1 cellular context compared by ENCODE assay signal in genomic region chr20:50003253-50003656, GRCh38.
TF ChIP-seq lines count a peak whose summit lies in the region.

No MANE protein-coding gene starts in this region.

TF ChIP-seq in K562, 482 proteins besides CTCF, POLR2A, EP300 and RAD21 (continued from another document and continues in another):
- TF ChIP-seq NCOA2 (IDR thresholded peaks at IDR 0.05; ENCODE audit: partially characterized antibody in 2 of 2) (no peak), ARID3B (CRISPR knock-in tag; IDR thresholded peaks at IDR 0.05; ENCODE audit: borderline replicate concordance) (no peak), TCF3 (CRISPR knock-in tag; IDR thresholded peaks at IDR 0.05) (no peak), SAFB (IDR thresholded peaks at IDR 0.05; ENCODE audit: borderline replicate concordance, low read depth, low read length) (no peak), ZNF766 (CRISPR knock-in tag; conservative IDR thresholded peaks at IDR 0.05) (0 out of 2 replicates have a peak, but pooled peaks have one; percentile 21), ZFP30 (CRISPR knock-in tag; IDR thresholded peaks at IDR 0.05; ENCODE audit: borderline replicate concordance) (no peak), E2F3 (CRISPR knock-in tag; IDR thresholded peaks at IDR 0.05) (no peak), TRIM25 (IDR thresholded peaks at IDR 0.05; ENCODE audit: borderline replicate concordance) (no peak), MEF2A (IDR thresholded peaks at IDR 0.05; ENCODE audit: control insufficient read depth, low read depth, low read length) (peak; percentile 85), EZH2 (IDR thresholded peaks at IDR 0.05; ENCODE audit: borderline replicate concordance, low read depth, low read length) (no peak), ASH1L (IDR thresholded peaks at IDR 0.05; ENCODE audit: borderline replicate concordance, low read depth, partially characterized antibody) (no peak), TBL1XR1 (IDR thresholded peaks at IDR 0.05; ENCODE audit: low read length in 2 of 2) (no peak), HDGF (IDR thresholded peaks at IDR 0.05) (no peak), ADNP (tag; IDR thresholded peaks at IDR 0.05) (no peak), CBX2 (IDR thresholded peaks at IDR 0.05; ENCODE audit: insufficient read depth, low read length, poor library complexity, severe bottlenecking) (no peak), SFPQ (IDR thresholded peaks at IDR 0.05; ENCODE audit: low read depth, low read length) (no peak), ATF6 (CRISPR knock-in tag; IDR thresholded peaks at IDR 0.05) (no peak), POU5F1 (IDR thresholded peaks at IDR 0.05; ENCODE audit: borderline replicate concordance, low read depth, low read length, partially characterized antibody) (no peak), MXD1 (CRISPR knock-in tag; IDR thresholded peaks at IDR 0.05; ENCODE audit: borderline replicate concordance, poor library complexity, severe bottlenecking) (no peak), MEIS2 (IDR thresholded peaks at IDR 0.05; ENCODE audit: partially characterized antibody) (peak; percentile 19), ZNF146 (CRISPR knock-in tag; IDR thresholded peaks at IDR 0.05; ENCODE audit: unreplicated experiment) (no peak), ATF7 (IDR thresholded peaks at IDR 0.05) (peak; percentile 76), ZSCAN32 (CRISPR knock-in tag; IDR thresholded peaks at IDR 0.05) (no peak), ZNF274 (IDR thresholded peaks at IDR 0.05; ENCODE audit: borderline replicate concordance, low read depth, low read length) (no peak), CREB3L1 (IDR thresholded peaks at IDR 0.05; ENCODE audit: borderline replicate concordance, low read depth) (no peak), ZNF609 (CRISPR knock-in tag; IDR thresholded peaks at IDR 0.05; ENCODE audit: borderline replicate concordance) (no peak), ARID4B (CRISPR knock-in tag; IDR thresholded peaks at IDR 0.05) (no peak), FIP1L1 (IDR thresholded peaks at IDR 0.05; ENCODE audit: low read depth, low read length, poor library complexity, severe bottlenecking) (no peak), TAF15 (IDR thresholded peaks at IDR 0.05; ENCODE audit: low read depth, low read length) (no peak), ZBTB11 (CRISPR knock-in tag; IDR thresholded peaks at IDR 0.05) (no peak), U2AF2 (optimal IDR thresholded peaks at IDR 0.05; ENCODE audit: low read depth, low read length) (no peak), ZNF79 (CRISPR knock-in tag; IDR thresholded peaks at IDR 0.05; ENCODE audit: low read depth) (no peak), SMAD1 (IDR thresholded peaks at IDR 0.05; ENCODE audit: low read depth, low read length, partially characterized antibody) (no peak), FOS (IDR thresholded peaks at IDR 0.05; ENCODE audit: extremely low read depth, insufficient read length) (no peak), GABPA (tag; conservative IDR thresholded peaks at IDR 0.05; ENCODE audit: low read depth) (0 out of 2 replicates have a peak, but pooled peaks have one; percentile 35), SMARCB1 (IDR thresholded peaks at IDR 0.05; ENCODE audit: insufficient read length, low read depth) (no peak)
